26 cellular contexts compared by ENCODE assay signal in genomic region chr10:34964166-34964800, GRCh38.
"Had no signal": no experiment of that assay in that cellular context is flagged by ENCODE, and none has a peak within 500 bp of the region (broad histone marks: within the 10 kb centered on the region; RNA-seq: fewer than 3 reads in every experiment).

No MANE protein-coding gene starts in this region.

- H3K4me1 ChIP-seq: left lung, prostate gland, uterus had no signal

- H3K9me3 ChIP-seq: left lung, pancreas, prostate gland, suprapubic skin, thoracic aorta, tibial nerve, uterus had no signal

- H3K27ac ChIP-seq: hepatocyte, left lung, pancreas, prostate gland, skin epidermis, suprapubic skin, thoracic aorta, tibial nerve, uterus had no signal

- H3K36me3 ChIP-seq: left lung, pancreas, prostate gland, suprapubic skin, thoracic aorta, tibial nerve, uterus had no signal

- H3K27me3 ChIP-seq: hepatocyte, left lung, pancreas, suprapubic skin, tibial nerve, uterus had no signal

- DNase-seq: islet precursor cell; kidney glomerular epithelial cell; left cardiac atrium; left lung; mesendoderm; naive B cell; natural killer cell; nucleus accumbens; pancreas; posterior cingulate gyrus; retina; right cardiac atrium; stimulated activated CD4-positive, alpha-beta T cell treated with anti-CD3 and anti-CD28 coated beads, Interleukin-4, amount 100 ng/mL, for 24 hours; stimulated activated naive CD4-positive, alpha-beta T cell; uterus had no signal

- H3K36me3 Mint-ChIP-seq: mesothelial cell of epicardium; naive B cell; natural killer cell; stimulated activated effector memory CD8-positive, alpha-beta T cell treated with anti-CD3 and anti-CD28 coated beads, Interleukin-12 subunit alpha, Interleukin-12 subunit beta, amount 100 ng/mL, for 72 hours; type B pancreatic cell had no signal

- H3K27ac Mint-ChIP-seq: mesothelial cell of epicardium; naive B cell; natural killer cell; stimulated activated effector memory CD8-positive, alpha-beta T cell treated with anti-CD3 and anti-CD28 coated beads, Interleukin-12 subunit alpha, Interleukin-12 subunit beta, amount 100 ng/mL, for 72 hours; stimulated activated naive CD8-positive, alpha-beta T cell treated with anti-CD3 and anti-CD28 coated beads, Interleukin-15, Interleukin-2, amounts not matched to agents 100 ng/mL and 50 ng/mL, for 24 hours; type B pancreatic cell had no signal

- FAIRE-seq: pancreas had no signal

- H3K4me1 Mint-ChIP-seq: naive B cell; natural killer cell; stimulated activated effector memory CD8-positive, alpha-beta T cell treated with anti-CD3 and anti-CD28 coated beads, Interleukin-12 subunit alpha, Interleukin-12 subunit beta, amount 100 ng/mL, for 72 hours had no signal

- H3K27me3 Mint-ChIP-seq: stimulated activated naive CD8-positive, alpha-beta T cell treated with anti-CD3 and anti-CD28 coated beads, Interleukin-15, Interleukin-2, amounts not matched to agents 100 ng/mL and 50 ng/mL, for 24 hours; type B pancreatic cell had no signal

- H3K4me3 Mint-ChIP-seq: mesothelial cell of epicardium; natural killer cell; stimulated activated effector memory CD8-positive, alpha-beta T cell treated with anti-CD3 and anti-CD28 coated beads, Interleukin-12 subunit alpha, Interleukin-12 subunit beta, amount 100 ng/mL, for 72 hours; stimulated activated naive CD8-positive, alpha-beta T cell treated with anti-CD3 and anti-CD28 coated beads, Interleukin-15, Interleukin-2, amounts not matched to agents 100 ng/mL and 50 ng/mL, for 24 hours; type B pancreatic cell had no signal

- H3K4me3 ChIP-seq: hepatocyte, left lung, lung, pancreas, prostate gland, skin epidermis, suprapubic skin, thoracic aorta, tibial nerve, uterus had no signal

- H3K9me3 Mint-ChIP-seq: mesothelial cell of epicardium; naive B cell; natural killer cell; stimulated activated effector memory CD8-positive, alpha-beta T cell treated with anti-CD3 and anti-CD28 coated beads, Interleukin-12 subunit alpha, Interleukin-12 subunit beta, amount 100 ng/mL, for 72 hours; stimulated activated naive CD8-positive, alpha-beta T cell treated with anti-CD3 and anti-CD28 coated beads, Interleukin-15, Interleukin-2, amounts not matched to agents 100 ng/mL and 50 ng/mL, for 24 hours; type B pancreatic cell had no signal
